In genomic region chr14:65536781-65537423, GRCh38 we compare ENCODE assay signal across 1 cellular context.
TF ChIP-seq lines count a peak whose summit lies in the region.

No MANE protein-coding gene starts in this region.

TF ChIP-seq in HEK293, 187 proteins besides CTCF, POLR2A, EP300 and RAD21 (continued from another document):
- TF ChIP-seq, protein P1, sequence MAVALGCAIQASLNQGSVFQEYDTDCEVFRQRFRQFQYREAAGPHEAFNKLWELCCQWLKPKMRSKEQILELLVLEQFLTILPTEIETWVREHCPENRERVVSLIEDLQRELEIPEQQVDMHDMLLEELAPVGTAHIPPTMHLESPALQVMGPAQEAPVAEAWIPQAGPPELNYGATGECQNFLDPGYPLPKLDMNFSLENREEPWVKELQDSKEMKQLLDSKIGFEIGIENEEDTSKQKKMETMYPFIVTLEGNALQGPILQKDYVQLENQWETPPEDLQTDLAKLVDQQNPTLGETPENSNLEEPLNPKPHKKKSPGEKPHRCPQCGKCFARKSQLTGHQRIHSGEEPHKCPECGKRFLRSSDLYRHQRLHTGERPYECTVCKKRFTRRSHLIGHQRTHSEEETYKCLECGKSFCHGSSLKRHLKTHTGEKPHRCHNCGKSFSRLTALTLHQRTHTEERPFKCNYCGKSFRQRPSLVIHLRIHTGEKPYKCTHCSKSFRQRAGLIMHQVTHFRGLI (tag by site-specific recombination; IDR thresholded peaks at IDR 0.05), result no peak
- TF ChIP-seq ZNF37A (tag by site-specific recombination; IDR thresholded peaks at IDR 0.05) (no peak), KLF9 (tag by site-specific recombination; IDR thresholded peaks at IDR 0.05; ENCODE audit: low read depth) (no peak)
